ENCODE assay signal across 12 cellular contexts in the genomic region with DNA sequence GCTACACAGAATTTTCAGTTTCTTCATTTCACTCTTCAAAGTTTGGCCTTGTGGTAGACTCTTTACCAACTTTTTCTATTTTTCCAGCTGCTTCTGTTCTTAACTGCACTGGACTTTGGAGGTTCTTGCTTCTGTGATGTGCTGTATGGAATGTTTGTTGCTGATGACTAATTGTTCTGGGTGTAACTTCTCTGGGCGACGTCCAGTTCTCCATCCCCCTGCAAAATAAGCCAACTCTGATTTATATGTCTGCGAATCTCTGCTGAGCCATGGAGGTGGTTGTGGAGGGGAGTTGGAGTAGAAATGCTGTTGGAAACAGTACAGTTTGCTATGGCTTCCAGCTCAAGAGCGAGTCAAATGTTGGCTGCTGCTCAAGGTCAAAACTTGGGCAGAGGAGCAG.
A peak's percentile ranks its signal among the peaks of the same experiment; 100 is the strongest.
DNase-seq lines count a peak whose midpoint lies in the region; ATAC-seq and TF ChIP-seq lines count a peak whose summit lies in the region.
"Had no signal": no experiment of that assay in that cellular context is flagged by ENCODE, and none has a peak within 500 bp of the region (broad histone marks: within the 10 kb centered on the region; RNA-seq: fewer than 3 reads in every experiment).

No MANE protein-coding gene starts in this region.

- peak overlapping the region; percentile 53 for H3K4me2 ChIP-seq in mammary epithelial cell (ENCODE audit: insufficient read depth, low read depth, low read length)

- H3K36me3 ChIP-seq in mammary epithelial cell (ENCODE audit: insufficient read depth, low read length) (no peaks in the 10 kb centered on the region), kidney epithelial cell (ENCODE audit: control insufficient read depth, insufficient read depth, low read length) (no peaks in the 10 kb centered on the region)

- H3K27me3 ChIP-seq in mammary epithelial cell (ENCODE audit: insufficient read depth, low read length): no peaks in the 10 kb centered on the region
- H3K27me3 ChIP-seq in kidney epithelial cell (ENCODE audit: control insufficient read depth, insufficient read depth, low read length): no peaks in the 10 kb centered on the region

- TF ChIP-seq CTCF in mammary epithelial cell (conservative IDR thresholded peaks at IDR 0.05 in 1 of 2, IDR thresholded peaks at IDR 0.05 in 1 of 2; ENCODE audit: extremely low read depth in 1 of 2, insufficient read depth in 1 of 2, low read depth in 1 of 2, low read length in 2 of 2) (no peak), kidney epithelial cell (IDR thresholded peaks at IDR 0.05; ENCODE audit: insufficient read depth, low read length, poor library complexity, severe bottlenecking) (no peak)

- in situ Hi-C loops in mammary epithelial cell (cut with MboI; ENCODE audit: low sequenced_read_pairs in 2 of 2): no loop called here

- H3K79me2 ChIP-seq in mammary epithelial cell (ENCODE audit: insufficient read depth, low read length): no peaks in the 10 kb centered on the region

- CTCF ChIA-PET in mammary epithelial cell (lab: Charles Lee; ENCODE audit: low non-redundant PET): no interaction called here

- no peak overlapping the region for H3K4me3 ChIP-seq in mammary epithelial cell (replicated peaks in 1 of 3; ENCODE audit: insufficient read depth in 1 of 3, low read depth in 2 of 3, low read length in 3 of 3)
- H3K4me3 ChIP-seq in kidney epithelial cell (ENCODE audit: low read depth, low read length): no peak overlapping the region
- H3K4me3 ChIP-seq: SK-N-MC had no signal

- peak; percentile 52 for ATAC-seq in Right ventricle myocardium inferior
- no peak for ATAC-seq in activated naive CD8-positive, alpha-beta T cell treated with anti-CD3 and anti-CD28 coated beads, Interleukin-2, amount 50 U/mL, for 24 hours

- no peak overlapping the region for H2AFZ ChIP-seq in mammary epithelial cell (ENCODE audit: low read depth, low read length)

- H3K9me3 ChIP-seq in mammary epithelial cell (replicated peaks; ENCODE audit: insufficient read depth, low read length): no peaks in the 10 kb centered on the region

- H3K4me1 Mint-ChIP-seq in activated naive CD8-positive, alpha-beta T cell treated with anti-CD3 and anti-CD28 coated beads, Interleukin-2, amount 50 U/mL, for 24 hours: no peaks in the 10 kb centered on the region
- H3K4me1 Mint-ChIP-seq: naive B cell had no signal

- no peak for DNase-seq in Right ventricle myocardium inferior (ENCODE audit: missing footprints)
- no peak for DNase-seq in cardiac septum (ENCODE audit: low spot score)
- DNase-seq in mammary epithelial cell: peak; percentile 70
- peak; percentile 51 for DNase-seq in kidney epithelial cell (ENCODE audit: low read depth)
- DNase-seq in NCI-H2081 (lab: John Stamatoyannopoulos, UW): no peak
- DNase-seq in activated naive CD8-positive, alpha-beta T cell treated with anti-CD3 and anti-CD28 coated beads, Interleukin-2, amount 50 U/mL, for 24 hours: no peak
- DNase-seq in activated CD4-positive, alpha-beta T cell treated with anti-CD3 and anti-CD28 coated beads, Interleukin-2, amount 50 U/mL, for 1 hour: no peak
- DNase-seq in CD1c-positive myeloid dendritic cell (ENCODE audit: extremely low spot score): no peak
- DNase-seq: anterior cingulate cortex, naive B cell, NCI-H345 had no signal

- no TSS peak for BruUV-seq in mammary epithelial cell (replicated peaks; lab: Mats Ljungman, UMichigan)

- H3K9ac ChIP-seq in mammary epithelial cell (ENCODE audit: insufficient read depth, low read length): no peak overlapping the region

- no peak overlapping the region for H3K4me3 Mint-ChIP-seq in activated naive CD8-positive, alpha-beta T cell treated with anti-CD3 and anti-CD28 coated beads, Interleukin-2, amount 50 U/mL, for 24 hours
- H3K4me3 Mint-ChIP-seq: naive B cell had no signal

- no peaks in the 10 kb centered on the region for H3K36me3 Mint-ChIP-seq in activated naive CD8-positive, alpha-beta T cell treated with anti-CD3 and anti-CD28 coated beads, Interleukin-2, amount 50 U/mL, for 24 hours (ENCODE audit: low read depth)
- H3K36me3 Mint-ChIP-seq: naive B cell had no signal

- peaks cover 10% of the 10 kb centered on the region for H3K9me3 Mint-ChIP-seq in activated naive CD8-positive, alpha-beta T cell treated with anti-CD3 and anti-CD28 coated beads, Interleukin-2, amount 50 U/mL, for 24 hours

- peaks cover 21% of the 10 kb centered on the region for H3K4me1 ChIP-seq in mammary epithelial cell (ENCODE audit: insufficient read depth, low read length)

- H4K20me1 ChIP-seq in mammary epithelial cell (ENCODE audit: insufficient read depth, low read length): no peaks in the 10 kb centered on the region

- H3K27ac ChIP-seq in mammary epithelial cell (ENCODE audit: insufficient read depth, low read depth, low read length): no peak overlapping the region
- H3K27ac ChIP-seq: SK-N-MC had no signal

- dilution Hi-C loops in mammary epithelial cell (cut with HindIII; ENCODE audit: low sequenced_read_pairs): no loop called here

- intact Hi-C loops in Right ventricle myocardium inferior (cut with DNase I) (no loop called here), cardiac septum (cut with DNase I) (loop anchor here (5.0 kb wide), 1 partner anchor 92 kb away; no protein-coding TSS in a partner anchor), mammary epithelial cell (cut with micrococcal nuclease) (no loop called here)

- H3K27me3 Mint-ChIP-seq in activated naive CD8-positive, alpha-beta T cell treated with anti-CD3 and anti-CD28 coated beads, Interleukin-2, amount 50 U/mL, for 24 hours: no peaks in the 10 kb centered on the region

- H3K27ac Mint-ChIP-seq in activated naive CD8-positive, alpha-beta T cell treated with anti-CD3 and anti-CD28 coated beads, Interleukin-2, amount 50 U/mL, for 24 hours: no peak overlapping the region
- H3K27ac Mint-ChIP-seq: naive B cell had no signal

- 20% methylated on average over 4 of the region's 4 CpGs for WGBS in mammary epithelial cell (ENCODE audit: low coverage, missing lambda C conversion rate)

Comparison
In these comparisons a context has a peak if more than half of its experiments do, and no peak if none do; other contexts are left out.
1. DNase-seq: peak in mammary epithelial cell (single experiment) and kidney epithelial cell (single experiment); none in Right ventricle myocardium inferior (single experiment), cardiac septum (single experiment), NCI-H2081 (0 of 2), activated naive CD8-positive, alpha-beta T cell treated with anti-CD3 and anti-CD28 coated beads, Interleukin-2, amount 50 U/mL, for 24 hours (single experiment), activated CD4-positive, alpha-beta T cell treated with anti-CD3 and anti-CD28 coated beads, Interleukin-2, amount 50 U/mL, for 1 hour (single experiment) and CD1c-positive myeloid dendritic cell (single experiment).